In the genomic region with DNA sequence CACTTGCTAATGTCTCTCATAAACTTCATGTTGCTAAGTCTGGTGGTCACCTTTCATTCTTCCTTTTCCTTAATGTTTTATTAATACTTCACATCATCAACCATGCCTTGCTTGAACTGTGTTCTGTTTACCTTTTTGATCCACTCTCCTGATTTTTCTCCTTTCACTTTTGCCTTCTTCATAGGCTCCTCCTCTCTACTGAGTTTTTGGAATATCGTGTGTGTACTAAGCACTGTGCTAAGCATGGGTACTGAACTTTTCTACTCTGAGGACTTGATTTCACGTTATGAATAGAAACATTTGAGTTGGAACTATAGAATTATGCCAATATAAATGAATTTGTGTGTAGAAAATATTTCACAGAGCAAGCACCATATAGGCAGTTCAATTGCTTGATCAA, we compare ENCODE assay signal across 26 cellular contexts.
DNase-seq lines count a peak whose midpoint lies in the region; ATAC-seq, FAIRE-seq and TF ChIP-seq lines count a peak whose summit lies in the region.
"Had no signal": no experiment of that assay in that cellular context is flagged by ENCODE, and none has a peak within 500 bp of the region (broad histone marks: within the 10 kb centered on the region; RNA-seq: fewer than 3 reads in every experiment).

No MANE protein-coding gene starts in this region.

- H3K4me1 ChIP-seq in ACC112 (ENCODE audit: control insufficient read depth, insufficient read depth, low read length, unreplicated experiment): peaks cover 9% of the 10 kb centered on the region
- no peaks in the 10 kb centered on the region for H3K4me1 ChIP-seq in CD4-positive, CD25-positive, alpha-beta regulatory T cell (ENCODE audit: control insufficient read depth, insufficient read depth, low read length, poor library complexity, severe bottlenecking)
- no peaks in the 10 kb centered on the region for H3K4me1 ChIP-seq in naive thymus-derived CD4-positive, alpha-beta T cell (ENCODE audit: control insufficient read depth in 2 of 2, insufficient read depth in 2 of 2, low read length in 2 of 2)
- H3K4me1 ChIP-seq: ascending aorta, upper lobe of right lung had no signal

- peaks cover 26% of the 10 kb centered on the region for H3K36me3 ChIP-seq in ACC112 (ENCODE audit: insufficient read depth, low read length)
- peaks cover 83% of the 10 kb centered on the region for H3K36me3 ChIP-seq in CD4-positive, CD25-positive, alpha-beta regulatory T cell (ENCODE audit: control insufficient read depth, insufficient read depth, low read length)
- peaks cover 22 to 83% (median 36%) of the 10 kb centered on the region in 3 experiments for H3K36me3 ChIP-seq in naive thymus-derived CD4-positive, alpha-beta T cell (ENCODE audit: control insufficient read depth in 2 of 3, insufficient read depth in 3 of 3, low read length in 3 of 3)
- peaks cover 6% of the 10 kb centered on the region for H3K36me3 ChIP-seq in brain microvascular endothelial cell (replicated peaks)

- no peaks in the 10 kb centered on the region for H3K9me3 ChIP-seq in CD4-positive, CD25-positive, alpha-beta regulatory T cell (ENCODE audit: control insufficient read depth in 2 of 2, low read length in 2 of 2)
- no peaks in the 10 kb centered on the region for H3K9me3 ChIP-seq in naive thymus-derived CD4-positive, alpha-beta T cell (ENCODE audit: control insufficient read depth in 2 of 3, low read length in 3 of 3)
- H3K9me3 ChIP-seq: ascending aorta, upper lobe of right lung had no signal

- in situ Hi-C loops in ACHN (cut with HindIII; ENCODE audit: low pct_ligation_motif_present, low pct_unique_long_range_greater_than_20kb, low sequenced_read_pairs): no loop called here
- in situ Hi-C loops in brain microvascular endothelial cell (cut with HindIII; ENCODE audit: low pct_ligation_motif_present, low sequenced_read_pairs): no loop called here

- no peak for FAIRE-seq in RCC 7860 (lab: Jason Lieb, UNC)

- no peak for ATAC-seq in CD4-positive, CD25-positive, alpha-beta regulatory T cell (ENCODE audit: low read depth in 2 of 2)
- ATAC-seq in activated T-helper 17 cell treated with anti-CD3 and anti-CD28 coated beads, Interleukin-2, amount 50 U/mL, for 72 hours (replicated peaks): no peak
- no peak for ATAC-seq in naive thymus-derived CD4-positive, alpha-beta T cell
- ATAC-seq: activated CD8-positive, alpha-beta memory T cell treated with anti-CD3 and anti-CD28 coated beads, Interleukin-2, amount 10 ng/mL, durations not matched to agents 7 days and 5 days; activated naive CD4-positive, alpha-beta T cell treated with anti-CD3 and anti-CD28 coated beads, Interleukin-2, amount 50 U/mL, for 72 hours; effector memory CD8-positive, alpha-beta T cell; HCT116; sciatic nerve; upper lobe of right lung had no signal

- no peaks in the 10 kb centered on the region for H3K27me3 Mint-ChIP-seq in CD4-positive, CD25-positive, alpha-beta regulatory T cell
- H3K27me3 Mint-ChIP-seq in activated T-helper 17 cell treated with anti-CD3 and anti-CD28 coated beads, Interleukin-2, amount 50 U/mL, for 72 hours: no peaks in the 10 kb centered on the region
- H3K27me3 Mint-ChIP-seq in naive thymus-derived CD4-positive, alpha-beta T cell: no peaks in the 10 kb centered on the region
- H3K27me3 Mint-ChIP-seq: activated CD4-positive, alpha-beta T cell treated with anti-CD3 and anti-CD28 coated beads, Interleukin-2, amount 10 ng/mL, durations not matched to agents 24 days and 14 days; activated CD8-positive, alpha-beta memory T cell treated with anti-CD3 and anti-CD28 coated beads, Interleukin-2, amount 10 ng/mL, durations not matched to agents 7 days and 5 days; effector memory CD8-positive, alpha-beta T cell; progenitor cell of endocrine pancreas had no signal

- peak overlapping the region; percentile 3 to 97 (median 50) for H3K27ac Mint-ChIP-seq in CD4-positive, CD25-positive, alpha-beta regulatory T cell
- H3K27ac Mint-ChIP-seq in activated T-helper 17 cell treated with anti-CD3 and anti-CD28 coated beads, Interleukin-2, amount 50 U/mL, for 72 hours: peak overlapping the region; percentile 42
- H3K27ac Mint-ChIP-seq in naive thymus-derived CD4-positive, alpha-beta T cell: peak overlapping the region in 7 of 9 donors; percentile 48 to 86 (median 75)
- H3K27ac Mint-ChIP-seq: activated CD4-positive, alpha-beta T cell treated with anti-CD3 and anti-CD28 coated beads, Interleukin-2, amount 10 ng/mL, durations not matched to agents 24 days and 14 days; activated CD8-positive, alpha-beta memory T cell treated with anti-CD3 and anti-CD28 coated beads, Interleukin-2, amount 10 ng/mL, durations not matched to agents 7 days and 5 days; activated T-helper 1 cell treated with anti-CD3 and anti-CD28 coated beads, Interleukin-12 subunit alpha, Interleukin-12 subunit beta, Interleukin-2, Interleukin-4 antibody, amounts not matched to agents 30 ng/mL and 10 ng/mL and 1 ng/mL, durations not matched to agents 14 hours and 24 hours and 36 hours; progenitor cell of endocrine pancreas had no signal

- H3K4me1 Mint-ChIP-seq in CD4-positive, CD25-positive, alpha-beta regulatory T cell: peaks cover 11 to 22% (median 15%) of the 10 kb centered on the region in 4 donors
- H3K4me1 Mint-ChIP-seq in activated T-helper 17 cell treated with anti-CD3 and anti-CD28 coated beads, Interleukin-2, amount 50 U/mL, for 72 hours: peaks cover 9% of the 10 kb centered on the region
- peaks cover 5 to 39% (median 27%) of the 10 kb centered on the region in 7 donors for H3K4me1 Mint-ChIP-seq in naive thymus-derived CD4-positive, alpha-beta T cell
- H3K4me1 Mint-ChIP-seq: activated CD4-positive, alpha-beta T cell treated with anti-CD3 and anti-CD28 coated beads, Interleukin-2, amount 10 ng/mL, durations not matched to agents 24 days and 14 days had no signal

- H3K4me3 ChIP-seq in ACC112 (ENCODE audit: low read depth, low read length) (peak overlapping the region; percentile 42; the same call in 1 of the 2 replicates), brain microvascular endothelial cell (ENCODE audit: low read depth, low read length) (no peak overlapping the region)
- no peak overlapping the region for H3K4me3 ChIP-seq in CD4-positive, CD25-positive, alpha-beta regulatory T cell (ENCODE audit: low read depth, low read length)
- H3K4me3 ChIP-seq in naive thymus-derived CD4-positive, alpha-beta T cell (ENCODE audit: low read length): no peak overlapping the region
- H3K4me3 ChIP-seq: ascending aorta, upper lobe of right lung had no signal

- H2AFZ ChIP-seq in ACC112 (ENCODE audit: low read length, unreplicated experiment): peak overlapping the region; percentile 71

- H3K4me3 Mint-ChIP-seq in CD4-positive, CD25-positive, alpha-beta regulatory T cell: no peak overlapping the region
- peak overlapping the region; percentile 11 for H3K4me3 Mint-ChIP-seq in activated T-helper 17 cell treated with anti-CD3 and anti-CD28 coated beads, Interleukin-2, amount 50 U/mL, for 72 hours
- peak overlapping the region in 2 of 10 donors; percentile 2 to 24 for H3K4me3 Mint-ChIP-seq in naive thymus-derived CD4-positive, alpha-beta T cell
- H3K4me3 Mint-ChIP-seq: activated CD4-positive, alpha-beta T cell treated with anti-CD3 and anti-CD28 coated beads, Interleukin-2, amount 10 ng/mL, durations not matched to agents 24 days and 14 days; activated CD8-positive, alpha-beta memory T cell treated with anti-CD3 and anti-CD28 coated beads, Interleukin-2, amount 10 ng/mL, durations not matched to agents 7 days and 5 days; activated T-helper 1 cell treated with anti-CD3 and anti-CD28 coated beads, Interleukin-12 subunit alpha, Interleukin-12 subunit beta, Interleukin-2, Interleukin-4 antibody, amounts not matched to agents 30 ng/mL and 10 ng/mL and 1 ng/mL, durations not matched to agents 14 hours and 24 hours and 36 hours; effector memory CD8-positive, alpha-beta T cell had no signal

- CTCF ChIA-PET in naive thymus-derived CD4-positive, alpha-beta T cell (lab: Charles Lee): no interaction called here

- H3K79me2 ChIP-seq in ACC112 (ENCODE audit: control insufficient read depth, insufficient read depth, low read length, unreplicated experiment): no peaks in the 10 kb centered on the region

- TF ChIP-seq CTCF in brain microvascular endothelial cell (IDR thresholded peaks at IDR 0.05; ENCODE audit: low read depth, low read length, missing control alignments): no peak

- POLR2A ChIA-PET in naive thymus-derived CD4-positive, alpha-beta T cell (lab: Charles Lee): interaction anchor here (0.6 kb wide), 1 partner anchor 103 kb away, joined by 3 read pairs; no protein-coding TSS in a partner anchor

- no peak for DNase-seq in CD4-positive, CD25-positive, alpha-beta regulatory T cell
- DNase-seq in naive thymus-derived CD4-positive, alpha-beta T cell: no peak
- DNase-seq in ACHN (no peak), RCC 7860 (ENCODE audit: low spot score) (no peak), brain microvascular endothelial cell (no peak)
- DNase-seq: activated CD4-positive, alpha-beta T cell treated with anti-CD3 and anti-CD28 coated beads, Interleukin-2, amount 10 ng/mL, durations not matched to agents 24 days and 14 days; activated CD8-positive, alpha-beta memory T cell treated with anti-CD3 and anti-CD28 coated beads, Interleukin-2, amount 10 ng/mL, durations not matched to agents 7 days and 5 days; C1 segment of cervical spinal cord; DND-41; effector memory CD8-positive, alpha-beta T cell; mesenchymal stem cell; NCI-H2107; NCI-H345; SHP77; stimulated activated CD4-positive, alpha-beta T cell treated with anti-CD3 and anti-CD28 coated beads, Interleukin-4, amount 100 ng/mL, for 24 hours; T1000; upper lobe of right lung; WERI-Rb-1 had no signal

- H3K27ac ChIP-seq in ACC112 (ENCODE audit: low read depth, low read length): no peak overlapping the region
- peak overlapping the region; percentile 21 for H3K27ac ChIP-seq in CD4-positive, CD25-positive, alpha-beta regulatory T cell (ENCODE audit: insufficient read depth, low read length, poor library complexity, severe bottlenecking)
- peak overlapping the region; percentile 44 for H3K27ac ChIP-seq in naive thymus-derived CD4-positive, alpha-beta T cell (ENCODE audit: low read depth, low read length)
- H3K27ac ChIP-seq in brain microvascular endothelial cell: no peak overlapping the region
- H3K27ac ChIP-seq: ascending aorta, upper lobe of right lung, WERI-Rb-1 had no signal

- H3K36me3 Mint-ChIP-seq in CD4-positive, CD25-positive, alpha-beta regulatory T cell: peaks cover 41% of the 10 kb centered on the region
- H3K36me3 Mint-ChIP-seq in activated T-helper 17 cell treated with anti-CD3 and anti-CD28 coated beads, Interleukin-2, amount 50 U/mL, for 72 hours (ENCODE audit: low read depth): peaks cover 67% of the 10 kb centered on the region
- peaks cover 20 to 42% (median 35%) of the 10 kb centered on the region in 5 donors for H3K36me3 Mint-ChIP-seq in naive thymus-derived CD4-positive, alpha-beta T cell
- H3K36me3 Mint-ChIP-seq: activated naive CD4-positive, alpha-beta T cell treated with anti-CD3 and anti-CD28 coated beads, Interleukin-2, amount 50 U/mL, for 72 hours had no signal

- intact Hi-C loops in naive thymus-derived CD4-positive, alpha-beta T cell (cut with micrococcal nuclease): no loop called here

- no peaks in the 10 kb centered on the region for H3K9me3 Mint-ChIP-seq in CD4-positive, CD25-positive, alpha-beta regulatory T cell
- no peaks in the 10 kb centered on the region for H3K9me3 Mint-ChIP-seq in activated T-helper 17 cell treated with anti-CD3 and anti-CD28 coated beads, Interleukin-2, amount 50 U/mL, for 72 hours
- peaks cover 0 to 1% (median 0%) of the 10 kb centered on the region in 11 donors for H3K9me3 Mint-ChIP-seq in naive thymus-derived CD4-positive, alpha-beta T cell
- H3K9me3 Mint-ChIP-seq: activated CD4-positive, alpha-beta T cell treated with anti-CD3 and anti-CD28 coated beads, Interleukin-2, amount 10 ng/mL, durations not matched to agents 24 days and 14 days; activated naive CD4-positive, alpha-beta T cell treated with anti-CD3 and anti-CD28 coated beads, Interleukin-2, amount 50 U/mL, for 72 hours; activated T-helper 1 cell treated with anti-CD3 and anti-CD28 coated beads, Interleukin-12 subunit alpha, Interleukin-12 subunit beta, Interleukin-2, Interleukin-4 antibody, amounts not matched to agents 30 ng/mL and 10 ng/mL and 1 ng/mL, durations not matched to agents 14 hours and 24 hours and 36 hours; effector memory CD8-positive, alpha-beta T cell had no signal

- no peaks in the 10 kb centered on the region for H3K27me3 ChIP-seq in ACC112 (ENCODE audit: insufficient read depth, low read length)
- H3K27me3 ChIP-seq in CD4-positive, CD25-positive, alpha-beta regulatory T cell (ENCODE audit: control insufficient read depth, insufficient read depth, low read length): no peaks in the 10 kb centered on the region
- H3K27me3 ChIP-seq in naive thymus-derived CD4-positive, alpha-beta T cell (ENCODE audit: control insufficient read depth in 2 of 2, insufficient read depth in 2 of 2, low read length in 2 of 2): no peaks in the 10 kb centered on the region
- H3K27me3 ChIP-seq in brain microvascular endothelial cell (replicated peaks): no peaks in the 10 kb centered on the region
- H3K27me3 ChIP-seq: ascending aorta, upper lobe of right lung had no signal

Comparison
In these comparisons a context has a peak if more than half of its experiments do, and no peak if none do; other contexts are left out.
1. H3K27ac ChIP-seq: peak in CD4-positive, CD25-positive, alpha-beta regulatory T cell (single experiment) and naive thymus-derived CD4-positive, alpha-beta T cell (single experiment); none in ACC112 (single experiment) and brain microvascular endothelial cell (single experiment).
2. Peak in every context shown above with its lines, with median percentiles within 50 percentile points of each other: H3K27ac Mint-ChIP-seq.